ENCODE assay signal across 8 cellular contexts in the genomic region with DNA sequence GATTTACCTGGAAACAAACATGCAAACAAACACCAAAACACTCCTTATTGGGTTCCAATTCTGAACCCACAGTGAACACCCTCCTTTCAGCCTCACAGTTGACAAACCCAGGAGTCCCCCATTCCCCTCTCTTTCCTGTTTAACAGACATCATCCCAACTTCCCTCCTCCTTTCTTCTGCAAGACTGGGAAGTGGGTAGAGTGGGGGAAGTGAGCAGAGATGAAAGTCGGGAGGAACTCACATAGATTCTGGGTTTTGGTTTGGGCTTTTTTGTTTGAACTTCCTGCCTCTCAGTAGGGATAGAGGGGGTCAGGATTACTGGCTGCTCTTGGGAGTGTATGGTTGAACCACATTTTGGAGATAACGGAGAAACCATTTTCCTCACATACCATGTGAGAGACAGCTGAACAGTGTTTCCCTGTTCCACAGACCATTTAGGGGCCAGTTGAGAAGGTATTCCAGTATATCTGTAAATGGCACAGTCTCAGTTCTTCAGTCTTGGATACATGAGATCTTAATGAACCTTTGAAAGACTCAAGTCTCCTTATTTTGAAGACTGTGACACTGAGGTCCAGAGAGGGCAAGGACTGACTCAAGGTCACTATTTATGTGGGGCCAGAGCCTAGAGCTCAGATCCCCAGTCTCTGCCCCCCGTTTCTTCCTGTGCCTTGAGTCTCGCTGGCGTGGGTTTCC. TPM values are rescaled to one million over a fixed set of nuclear protein-coding genes. Genes with fewer than 3 reads are reported as not detected.
DNase-seq lines count a peak whose midpoint lies in the region; ATAC-seq and TF ChIP-seq lines count a peak whose summit lies in the region.

No MANE protein-coding gene starts in this region.

- H3K27me3 ChIP-seq in smooth muscle cell (ENCODE audit: low read depth), result no peaks in the 10 kb centered on the region

- peaks cover 6% of the 10 kb centered on the region for H3F3A ChIP-seq in smooth muscle cell (ENCODE audit: low read depth)

- peaks cover 8% of the 10 kb centered on the region for H3K4me1 ChIP-seq in smooth muscle cell (ENCODE audit: low read depth)

- H2AFZ ChIP-seq in smooth muscle cell (ENCODE audit: low read depth), result no peak overlapping the region

- ATAC-seq in GM19351 (IDR thresholded peaks at IDR 0.05; ENCODE audit: unreplicated experiment), result peak; percentile 20
- peak; percentile 19 for ATAC-seq in HG03442 (IDR thresholded peaks at IDR 0.05; ENCODE audit: unreplicated experiment)

- no peaks in the 10 kb centered on the region for H3K27me3 Mint-ChIP-seq in dendritic cell treated with granulocyte-macrophage colony-stimulating factor and Interleukin-4, amounts not matched to agents 40 ng/mL and 50 ng/mL, for 4 days

- peak overlapping the region; percentile 2 for H3K4me3 Mint-ChIP-seq in dendritic cell treated with granulocyte-macrophage colony-stimulating factor and Interleukin-4, amounts not matched to agents 40 ng/mL and 50 ng/mL, for 4 days

- WGBS in smooth muscle cell (ENCODE audit: low lambda C conversion rate), result 24% methylated on average over 5 of the region's 5 CpGs

- intact Hi-C loops in dendritic cell treated with granulocyte-macrophage colony-stimulating factor and Interleukin-4, amounts not matched to agents 40 ng/mL and 50 ng/mL, for 4 days (cut with micrococcal nuclease), result loop anchor here (2.0 to 5.0 kb wide), 3 partner anchors 31 to 73 kb away; a partner anchor contains a TSS

- H3K9me3 Mint-ChIP-seq in dendritic cell treated with granulocyte-macrophage colony-stimulating factor and Interleukin-4, amounts not matched to agents 40 ng/mL and 50 ng/mL, for 4 days, result no peaks in the 10 kb centered on the region

- peaks cover 44% of the 10 kb centered on the region for H3K36me3 Mint-ChIP-seq in dendritic cell treated with granulocyte-macrophage colony-stimulating factor and Interleukin-4, amounts not matched to agents 40 ng/mL and 50 ng/mL, for 4 days (ENCODE audit: low read depth)

- DNase-seq in smooth muscle cell (lab: John Stamatoyannopoulos, UW; ENCODE audit: unreplicated experiment) (no peak), D341Med (ENCODE audit: low spot score) (no peak), NCI-H446 treated with DMSO at 0.1 percent for 48 hours (lab: John Stamatoyannopoulos, UW) (no peak), DMS53 treated with DMSO at 0.1 percent for 48 hours (lab: John Stamatoyannopoulos, UW; ENCODE audit: unreplicated experiment) (no peak)
- DNase-seq in activated effector memory CD4-positive, alpha-beta T cell treated with anti-CD3 and anti-CD28 coated beads, Interleukin-2, amount 50 U/mL, for 16 hours, result no peak

- H3K9ac ChIP-seq in smooth muscle cell (ENCODE audit: low read depth), result no peak overlapping the region

- H3K9me3 ChIP-seq in smooth muscle cell (replicated peaks; ENCODE audit: low read depth), result no peaks in the 10 kb centered on the region

- peaks cover 80% of the 10 kb centered on the region for H3K4me1 Mint-ChIP-seq in dendritic cell treated with granulocyte-macrophage colony-stimulating factor and Interleukin-4, amounts not matched to agents 40 ng/mL and 50 ng/mL, for 4 days (ENCODE audit: low read depth)

- TF ChIP-seq CTCF in smooth muscle cell (IDR thresholded peaks at IDR 0.05; ENCODE audit: borderline replicate concordance, insufficient read depth, poor library complexity, severe bottlenecking), result no peak

- no peaks in the 10 kb centered on the region for H3K36me3 ChIP-seq in smooth muscle cell (ENCODE audit: low read depth)

- no peaks in the 10 kb centered on the region for H4K20me1 ChIP-seq in smooth muscle cell (ENCODE audit: low read depth)

- peak overlapping the region; percentile 95 for H3K4me2 ChIP-seq in smooth muscle cell

- peak overlapping the region; percentile 58 for H3K27ac Mint-ChIP-seq in dendritic cell treated with granulocyte-macrophage colony-stimulating factor and Interleukin-4, amounts not matched to agents 40 ng/mL and 50 ng/mL, for 4 days

- no peaks in the 10 kb centered on the region for H3K79me2 ChIP-seq in smooth muscle cell (ENCODE audit: low read depth)

- no peak overlapping the region for H3K27ac ChIP-seq in smooth muscle cell (ENCODE audit: low read depth)

- no peak overlapping the region for H3K4me3 ChIP-seq in smooth muscle cell

RNA-seq across cellular contexts. Expression of a gene that starts 3.9 kb away (rescaled TPM):
- total RNA-seq in smooth muscle cell, result 0.09 and 0.13 TPM in 2 replicates
- polyA plus RNA-seq in smooth muscle cell, result 0.46 TPM in 1 of 2 replicates, not detected in the other

RNA-seq across cellular contexts. Expression of a gene that starts 16.4 kb away (rescaled TPM):
- 9.3 and 20.2 TPM in 2 replicates for total RNA-seq in smooth muscle cell
- polyA plus RNA-seq in smooth muscle cell, result 6.5 and 17.2 TPM in 2 replicates

RNA-seq across cellular contexts. Expression of a gene that starts 43.2 kb away (rescaled TPM):
- total RNA-seq in smooth muscle cell, result 147 and 163 TPM in 2 replicates
- 214 and 219 TPM in 2 replicates for polyA plus RNA-seq in smooth muscle cell

RNA-seq across cellular contexts. Expression of a gene that starts 50.9 kb away (rescaled TPM):
- total RNA-seq in smooth muscle cell, result 151 and 163 TPM in 2 replicates
- 192 and 202 TPM in 2 replicates for polyA plus RNA-seq in smooth muscle cell
